25 cellular contexts compared by ENCODE assay signal in genomic region chr17:15890279-15890892, GRCh38.
"Had no signal": no experiment of that assay in that cellular context is flagged by ENCODE, and none has a peak within 500 bp of the region (broad histone marks: within the 10 kb centered on the region; RNA-seq: fewer than 3 reads in every experiment).

No MANE protein-coding gene starts in this region.

- H3K27ac ChIP-seq: epithelial cell of prostate, esophagus squamous epithelium, gastroesophageal sphincter, left lung, right lobe of liver, tibial nerve, WERI-Rb-1 had no signal

- H3K4me1 ChIP-seq: right lobe of liver had no signal

- H3K27ac Mint-ChIP-seq: activated CD4-positive, alpha-beta memory T cell treated with anti-CD3 and anti-CD28 coated beads for 36 hours; activated naive CD4-positive, alpha-beta T cell treated with anti-CD3 and anti-CD28 coated beads, Interleukin-2, amount 10 ng/mL, durations not matched to agents 7 days and 5 days; naive B cell; T-helper 17 cell had no signal

- ATAC-seq: activated CD4-positive, CD25-positive, alpha-beta regulatory T cell treated with anti-CD3 and anti-CD28 coated beads, Interleukin-2, amount 50 U/mL, for 24 hours; gastroesophageal sphincter; left lung; right lobe of liver; T-helper 17 cell had no signal

- DNase-seq: activated CD4-positive, alpha-beta memory T cell treated with anti-CD3 and anti-CD28 coated beads for 36 hours; activated CD4-positive, alpha-beta T cell treated with anti-CD3 and anti-CD28 coated beads for 48 hours; activated CD8-positive, alpha-beta memory T cell treated with anti-CD3 and anti-CD28 coated beads, Interleukin-2, amount 50 U/mL, for 4 hours; activated gamma-delta T cell; activated naive CD4-positive, alpha-beta T cell treated with anti-CD3 and anti-CD28 coated beads, Interleukin-2, amount 10 ng/mL, durations not matched to agents 7 days and 5 days; activated T-cell treated with anti-CD3 and anti-CD28 coated beads, Interleukin-2, amount 50 U/mL, for 1 hour; anterior cingulate cortex; effector CD8-positive, alpha-beta T cell; esophagus squamous epithelium; head of caudate nucleus; kidney glomerular epithelial cell; left lung; naive B cell; posterior cingulate gyrus; right lobe of liver; stimulated activated CD4-positive, alpha-beta T cell treated with anti-CD3 and anti-CD28 coated beads, Interleukin-2, amount 100 ng/mL, for 48 hours; stimulated activated naive CD4-positive, alpha-beta T cell treated with Interleukin-2 at 50 U/mL for 16 hours; T-helper 17 cell; T1000; WERI-Rb-1 had no signal

- H3K27me3 ChIP-seq: esophagus squamous epithelium, gastroesophageal sphincter, left lung, right lobe of liver, tibial nerve had no signal

- H3K36me3 Mint-ChIP-seq: activated CD4-positive, alpha-beta memory T cell treated with anti-CD3 and anti-CD28 coated beads for 36 hours; activated naive CD4-positive, alpha-beta T cell treated with anti-CD3 and anti-CD28 coated beads, Interleukin-2, amount 10 ng/mL, durations not matched to agents 7 days and 5 days; naive B cell had no signal

- H3K9me3 Mint-ChIP-seq: activated CD4-positive, alpha-beta memory T cell treated with anti-CD3 and anti-CD28 coated beads for 36 hours; activated naive CD4-positive, alpha-beta T cell treated with anti-CD3 and anti-CD28 coated beads, Interleukin-2, amount 10 ng/mL, durations not matched to agents 7 days and 5 days; naive B cell; neural crest cell had no signal

- H3K4me3 Mint-ChIP-seq: activated CD4-positive, alpha-beta memory T cell treated with anti-CD3 and anti-CD28 coated beads for 36 hours; activated naive CD4-positive, alpha-beta T cell treated with anti-CD3 and anti-CD28 coated beads, Interleukin-2, amount 10 ng/mL, durations not matched to agents 7 days and 5 days; naive B cell; neural crest cell; T-helper 17 cell had no signal

- H3K27me3 Mint-ChIP-seq: activated CD4-positive, alpha-beta memory T cell treated with anti-CD3 and anti-CD28 coated beads for 36 hours; naive B cell had no signal

- H3K9me3 ChIP-seq: esophagus squamous epithelium, gastroesophageal sphincter, left lung, right lobe of liver, tibial nerve had no signal

- H3K4me3 ChIP-seq: esophagus squamous epithelium, gastroesophageal sphincter, left lung, right lobe of liver, tibial nerve had no signal

- H3K36me3 ChIP-seq: esophagus squamous epithelium, gastroesophageal sphincter, left lung, right lobe of liver, tibial nerve, WERI-Rb-1 had no signal
